ENCODE assay signal across 30 cellular contexts in the genomic region with DNA sequence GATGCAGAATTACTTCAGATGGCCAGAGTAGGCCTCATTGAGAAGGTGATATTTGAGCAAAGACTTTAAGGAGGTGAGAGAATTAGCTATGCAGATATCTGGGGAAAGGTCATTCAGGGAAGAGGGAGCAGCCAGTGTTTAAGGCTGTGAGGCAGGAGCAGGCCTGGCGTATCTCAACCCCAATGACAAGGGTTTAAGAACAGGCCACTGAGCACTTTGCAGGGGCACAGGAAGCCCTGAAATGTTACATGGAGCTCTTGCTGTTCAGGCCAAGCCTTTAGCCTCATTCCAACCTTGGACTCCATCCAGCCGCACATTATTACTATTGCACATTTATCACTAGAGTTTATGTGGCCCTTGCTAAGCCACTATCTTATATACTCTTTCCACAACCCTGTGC.
"Had no signal": no experiment of that assay in that cellular context is flagged by ENCODE, and none has a peak within 500 bp of the region (broad histone marks: within the 10 kb centered on the region; RNA-seq: fewer than 3 reads in every experiment).

No MANE protein-coding gene starts in this region.

- H3K27me3 Mint-ChIP-seq: activated CD4-positive, alpha-beta memory T cell treated with anti-CD3 and anti-CD28 coated beads for 36 hours; activated naive CD8-positive, alpha-beta T cell; stimulated activated naive CD8-positive, alpha-beta T cell treated with anti-CD3 and anti-CD28 coated beads, Interleukin-15, Interleukin-2, amounts not matched to agents 100 ng/mL and 50 ng/mL, for 24 hours had no signal

- FAIRE-seq: keratinocyte, TTC549 had no signal

- H3K27ac Mint-ChIP-seq: activated CD4-positive, alpha-beta memory T cell treated with anti-CD3 and anti-CD28 coated beads for 36 hours; activated naive CD8-positive, alpha-beta T cell; activated T-helper 2 cell treated with anti-CD3 and anti-CD28 coated beads, Interferon-gamma antibody, Interleukin-2, Interleukin-4, amounts not matched to agents 10 μg/mL and 5 μg/mL and 100 μg/mL, durations not matched to agents 14 hours and 24 hours and 36 hours; natural killer cell; stimulated activated effector memory CD8-positive, alpha-beta T cell treated with anti-CD3 and anti-CD28 coated beads, Interleukin-12 subunit alpha, Interleukin-12 subunit beta, amount 100 ng/mL, for 72 hours; stimulated activated naive CD8-positive, alpha-beta T cell treated with anti-CD3 and anti-CD28 coated beads, Interleukin-15, Interleukin-2, amounts not matched to agents 100 ng/mL and 50 ng/mL, for 24 hours; T-helper 1 cell treated with Interleukin-12 subunit alpha and Interleukin-12 subunit beta and Interleukin-4 antibody, amounts not matched to agents 30 μg/mL and 1 μg/mL, for 36 hours had no signal

- H3K4me3 ChIP-seq: body of pancreas, esophagus muscularis mucosa, hepatocyte, lower lobe of right lung, right lobe of liver, skin epidermis, thoracic aorta, vagina had no signal

- H3K36me3 ChIP-seq: esophagus muscularis mucosa, lower lobe of right lung, right lobe of liver, thoracic aorta, vagina, WERI-Rb-1 had no signal

- H3K4me3 Mint-ChIP-seq: activated CD4-positive, alpha-beta memory T cell treated with anti-CD3 and anti-CD28 coated beads for 36 hours; activated naive CD8-positive, alpha-beta T cell; natural killer cell; stimulated activated effector memory CD8-positive, alpha-beta T cell treated with anti-CD3 and anti-CD28 coated beads, Interleukin-12 subunit alpha, Interleukin-12 subunit beta, amount 100 ng/mL, for 72 hours; stimulated activated naive CD8-positive, alpha-beta T cell treated with anti-CD3 and anti-CD28 coated beads, Interleukin-15, Interleukin-2, amounts not matched to agents 100 ng/mL and 50 ng/mL, for 24 hours; T-helper 1 cell treated with Interleukin-12 subunit alpha and Interleukin-12 subunit beta and Interleukin-4 antibody, amounts not matched to agents 30 μg/mL and 1 μg/mL, for 36 hours had no signal

- ATAC-seq: activated CD4-positive, CD25-positive, alpha-beta regulatory T cell treated with anti-CD3 and anti-CD28 coated beads, Interleukin-2, amount 50 U/mL, for 24 hours; lower lobe of right lung; natural killer cell; stimulated activated effector memory CD8-positive, alpha-beta T cell treated with anti-CD3 and anti-CD28 coated beads, Interleukin-12 subunit alpha, Interleukin-12 subunit beta, amount 100 ng/mL, for 72 hours had no signal

- H3K9me3 Mint-ChIP-seq: activated CD4-positive, alpha-beta memory T cell treated with anti-CD3 and anti-CD28 coated beads for 36 hours; activated T-helper 2 cell treated with anti-CD3 and anti-CD28 coated beads, Interferon-gamma antibody, Interleukin-2, Interleukin-4, amounts not matched to agents 10 μg/mL and 5 μg/mL and 100 μg/mL, durations not matched to agents 14 hours and 24 hours and 36 hours; natural killer cell; stimulated activated effector memory CD8-positive, alpha-beta T cell treated with anti-CD3 and anti-CD28 coated beads, Interleukin-12 subunit alpha, Interleukin-12 subunit beta, amount 100 ng/mL, for 72 hours; stimulated activated naive CD8-positive, alpha-beta T cell treated with anti-CD3 and anti-CD28 coated beads, Interleukin-15, Interleukin-2, amounts not matched to agents 100 ng/mL and 50 ng/mL, for 24 hours; T-helper 1 cell treated with Interleukin-12 subunit alpha and Interleukin-12 subunit beta and Interleukin-4 antibody, amounts not matched to agents 30 μg/mL and 1 μg/mL, for 36 hours had no signal

- H3K27ac ChIP-seq: body of pancreas, esophagus muscularis mucosa, hepatocyte, lower lobe of right lung, right lobe of liver, skin epidermis, thoracic aorta, vagina, WERI-Rb-1 had no signal

- H3K4me1 ChIP-seq: lower lobe of right lung, right lobe of liver, vagina had no signal

- DNase-seq: activated CD4-positive, alpha-beta memory T cell treated with anti-CD3 and anti-CD28 coated beads for 36 hours; activated CD4-positive, alpha-beta T cell treated with anti-CD3 and anti-CD28 coated beads for 48 hours; activated naive CD4-positive, alpha-beta T cell; anterior cingulate cortex; foreskin melanocyte; lower lobe of right lung; mesenchymal stem cell; natural killer cell; posterior cingulate gyrus; right lobe of liver; SK-N-SH; stimulated activated CD4-positive, alpha-beta T cell treated with anti-CD3 and anti-CD28 coated beads, Interleukin-4, amount 100 ng/mL, for 24 hours; SW 1271; T-helper 9 cell; trophoblast cell; WERI-Rb-1 had no signal

- H3K4me2 ChIP-seq: hepatocyte, SK-N-SH had no signal

- H3K27me3 ChIP-seq: body of pancreas, esophagus muscularis mucosa, hepatocyte, right lobe of liver, vagina had no signal

- H2AFZ ChIP-seq: hepatocyte had no signal

- H3K79me2 ChIP-seq: hepatocyte had no signal

- H3K4me1 Mint-ChIP-seq: natural killer cell; stimulated activated effector memory CD8-positive, alpha-beta T cell treated with anti-CD3 and anti-CD28 coated beads, Interleukin-12 subunit alpha, Interleukin-12 subunit beta, amount 100 ng/mL, for 72 hours had no signal

- H3K36me3 Mint-ChIP-seq: activated CD4-positive, alpha-beta memory T cell treated with anti-CD3 and anti-CD28 coated beads for 36 hours; activated naive CD8-positive, alpha-beta T cell; natural killer cell; stimulated activated effector memory CD8-positive, alpha-beta T cell treated with anti-CD3 and anti-CD28 coated beads, Interleukin-12 subunit alpha, Interleukin-12 subunit beta, amount 100 ng/mL, for 72 hours had no signal

- H3K9ac ChIP-seq: SK-N-SH had no signal

- H3K9me3 ChIP-seq: body of pancreas, esophagus muscularis mucosa, lower lobe of right lung, right lobe of liver, SK-N-SH, thoracic aorta, vagina had no signal
